Comparison of ENCODE assay signal across 8 cellular contexts in genomic region chr19:34254552-34255432, GRCh38. TPM values are rescaled to one million over a fixed set of nuclear protein-coding genes. Genes with fewer than 3 reads are reported as not detected.
DNase-seq lines count a peak whose midpoint lies in the region; ATAC-seq and TF ChIP-seq lines count a peak whose summit lies in the region.

Gene GARRE1, plus strand, starts transcription at chr19:34254554. Its CDS starts 45,920 bp downstream, at chr19:34300474.

- in situ Hi-C loops in astrocyte of the spinal cord (cut with HindIII; ENCODE audit: low sequenced_read_pairs): no loop called here

- no peaks in the 10 kb centered on the region for H3K9me3 Mint-ChIP-seq in CD8-positive, alpha-beta memory T cell

- H3K27me3 ChIP-seq in CD8-positive, alpha-beta memory T cell (ENCODE audit: insufficient read depth, low read length, poor library complexity, severe bottlenecking): no peaks in the 10 kb centered on the region
- H3K27me3 ChIP-seq in iPS DF 6.9 (ENCODE audit: control insufficient read depth, insufficient read depth, low read length): no peaks in the 10 kb centered on the region

- no peaks in the 10 kb centered on the region for H3K9me3 ChIP-seq in CD8-positive, alpha-beta memory T cell (ENCODE audit: low read length)
- H3K9me3 ChIP-seq in iPS DF 6.9 (ENCODE audit: control insufficient read depth, insufficient read depth, low read length): no peaks in the 10 kb centered on the region

- H3K27ac ChIP-seq in CD8-positive, alpha-beta memory T cell (ENCODE audit: low read depth, low read length): peak within 1 kb of the TSS; percentile 88
- H3K27ac ChIP-seq in iPS DF 6.9 (ENCODE audit: low read length): no peak within 1 kb of the TSS

- no CpG with 5 or more reads among the region's 112 CpGs for WGBS in iPS DF 6.9 (ENCODE audit: insufficient coverage, insufficient read length)

- TF ChIP-seq CTCF in astrocyte of the spinal cord (IDR thresholded peaks at IDR 0.05; ENCODE audit: low read depth, low read length): no peak

- POLR2A ChIA-PET in CD8-positive, alpha-beta memory T cell (lab: Charles Lee): interaction anchor here (0.6 to 0.7 kb wide), 2 partner anchors 14 to 20 kb away, joined by 3 read pairs; no protein-coding TSS in a partner anchor

- peak within 1 kb of the TSS; percentile 87 to 100 (median 98) for H3K27ac Mint-ChIP-seq in CD8-positive, alpha-beta memory T cell

- peak; percentile 50 to 89 (median 79) for DNase-seq in CD8-positive, alpha-beta memory T cell
- DNase-seq in SW480 (ENCODE audit: low spot score) (peak; percentile 72), astrocyte of the spinal cord (ENCODE audit: low read depth, low spot score) (no peak), iPS DF 6.9 (ENCODE audit: low read depth, low spot score) (no peak), skeletal muscle cell (ENCODE audit: low read depth) (no peak), GOT3 (lab: John Stamatoyannopoulos, UW) (no peak)

- no peaks in the 10 kb centered on the region for H3K27me3 Mint-ChIP-seq in CD8-positive, alpha-beta memory T cell

- CTCF ChIA-PET in CD8-positive, alpha-beta memory T cell (lab: Charles Lee): no interaction called here

- H3K4me1 ChIP-seq in CD8-positive, alpha-beta memory T cell (ENCODE audit: insufficient read depth, low read length): peaks cover 29% of the 10 kb centered on the region
- no peaks in the 10 kb centered on the region for H3K4me1 ChIP-seq in iPS DF 6.9 (ENCODE audit: control insufficient read depth, insufficient read depth, low read length)

- peak; percentile 91 for ATAC-seq in GM19463 (IDR thresholded peaks at IDR 0.05; ENCODE audit: unreplicated experiment)
- ATAC-seq in HG03520 (IDR thresholded peaks at IDR 0.05; ENCODE audit: unreplicated experiment): peak; percentile 86

- no peaks in the 10 kb centered on the region for H3K36me3 ChIP-seq in CD8-positive, alpha-beta memory T cell (ENCODE audit: insufficient read depth, low read length)
- no peaks in the 10 kb centered on the region for H3K36me3 ChIP-seq in iPS DF 6.9 (ENCODE audit: control insufficient read depth, insufficient read depth, low read length)

- H3K36me3 Mint-ChIP-seq in CD8-positive, alpha-beta memory T cell: peaks cover 0 to 12% (median 5%) of the 10 kb centered on the region in 3 donors

- peak within 1 kb of the TSS; percentile 92 to 99 (median 96) for H3K4me3 Mint-ChIP-seq in CD8-positive, alpha-beta memory T cell

- peaks cover 29 to 49% (median 40%) of the 10 kb centered on the region in 3 donors for H3K4me1 Mint-ChIP-seq in CD8-positive, alpha-beta memory T cell

- peak within 1 kb of the TSS; percentile 74 for H3K4me3 ChIP-seq in CD8-positive, alpha-beta memory T cell (ENCODE audit: low read length)
- H3K4me3 ChIP-seq in astrocyte of the spinal cord (ENCODE audit: low read depth, low read length): peak within 1 kb of the TSS; percentile 73
- H3K4me3 ChIP-seq in iPS DF 6.9 (ENCODE audit: low read length): peak within 1 kb of the TSS; percentile 90
- peak within 1 kb of the TSS; percentile 83 for H3K4me3 ChIP-seq in skeletal muscle cell (ENCODE audit: low read depth, low read length)

RNA-seq across cellular contexts. Expression of gene GARRE1, which starts in this region (rescaled TPM):
- 10 to 100 TPM; 12.1 to 13.5 TPM for total RNA-seq in CD8-positive, alpha-beta memory T cell
- 6.1 TPM for polyA plus RNA-seq in CD8-positive, alpha-beta memory T cell

Comparison
In these comparisons a context has a peak if more than half of its experiments do, and no peak if none do; other contexts are left out.
1. DNase-seq: peak in CD8-positive, alpha-beta memory T cell (5 of 5) and SW480 (single experiment); none in astrocyte of the spinal cord (single experiment), iPS DF 6.9 (single experiment), skeletal muscle cell (single experiment) and GOT3 (single experiment).
2. Peak in every context shown above with its lines, with median percentiles within 50 percentile points of each other: H3K4me3 ChIP-seq.